ENCODE assay signal across 26 cellular contexts in genomic region chr21:34684174-34684876, GRCh38. TPM values are rescaled to one million over a fixed set of nuclear protein-coding genes. Genes with fewer than 3 reads are reported as not detected.
"Had no signal": no experiment of that assay in that cellular context is flagged by ENCODE, and none has a peak within 500 bp of the region (broad histone marks: within the 10 kb centered on the region; RNA-seq: fewer than 3 reads in every experiment).

No MANE protein-coding gene starts in this region.

- DNase-seq: central memory CD4-positive, alpha-beta T cell; cortex of kidney; effector memory CD8-positive, alpha-beta T cell; gastrocnemius medialis; heart right ventricle; hypothalamus; kidney glomerular epithelial cell; left ventricle myocardium superior; mesendoderm; natural killer cell; retina; spleen; stimulated activated CD4-positive, alpha-beta T cell treated with anti-CD3 and anti-CD28 coated beads, Interleukin-2, amount 100 ng/mL, for 24 hours; stimulated activated CD4-positive, alpha-beta T cell treated with anti-CD3 and anti-CD28 coated beads, Interleukin-4, amount 100 ng/mL, for 4 hours; stimulated activated naive B cell treated with anti-CD40 and anti-IgM and Interleukin-4, amounts not matched to agents 10 μg/mL and 1 μg/mL and 100 μg/mL, for 72 hours; stimulated activated naive CD8-positive, alpha-beta T cell treated with anti-CD3 and anti-CD28 coated beads, Interleukin-15, amount 100 ng/mL, for 72 hours; testis had no signal

- H3K36me3 ChIP-seq: esophagus muscularis mucosa, gastrocnemius medialis, heart right ventricle, prostate gland, spleen, tibial nerve had no signal

- H3K4me3 ChIP-seq: esophagus muscularis mucosa, gastrocnemius medialis, heart right ventricle, lung, prostate gland, spleen, testis, tibial nerve had no signal

- H3K4me1 ChIP-seq: esophagus muscularis mucosa, heart right ventricle, parathyroid adenoma, testis had no signal

- H3K9ac ChIP-seq: parathyroid adenoma had no signal

- H3K27ac ChIP-seq: epithelial cell of prostate, esophagus muscularis mucosa, gastrocnemius medialis, heart right ventricle, parathyroid adenoma, prostate gland, spleen, testis, tibial nerve had no signal

- ATAC-seq: effector memory CD8-positive, alpha-beta T cell; gastrocnemius medialis; heart right ventricle; left ventricle myocardium superior; natural killer cell; sciatic nerve; stimulated activated naive B cell treated with anti-CD40 and anti-IgM and Interleukin-4, amounts not matched to agents 10 μg/mL and 1 μg/mL and 100 μg/mL, for 72 hours; stimulated activated naive CD8-positive, alpha-beta T cell treated with anti-CD3 and anti-CD28 coated beads, Interleukin-15, amount 100 ng/mL, for 72 hours had no signal

- FAIRE-seq: islet of Langerhans had no signal

- H2AFZ ChIP-seq: parathyroid adenoma had no signal

- H3K9me3 ChIP-seq: prostate gland, testis had no signal

- H3K27me3 ChIP-seq: gastrocnemius medialis, spleen, testis, tibial nerve had no signal

RNA-seq across cellular contexts. Expression of gene CLIC6, which starts 15.5 kb away (rescaled TPM):
- total RNA-seq: myocyte, natural killer cell had no signal
